24 cellular contexts compared by ENCODE assay signal in genomic region chr2:172624996-172625395, GRCh38.
"Had no signal": no experiment of that assay in that cellular context is flagged by ENCODE, and none has a peak within 500 bp of the region (broad histone marks: within the 10 kb centered on the region; RNA-seq: fewer than 3 reads in every experiment).

No MANE protein-coding gene starts in this region.

- H3K27me3 Mint-ChIP-seq: activated T-cell treated with anti-CD3 and anti-CD28 coated beads, Interleukin-2, amount 50 U/mL, for 24 hours; activated T-helper 17 cell treated with anti-CD3 and anti-CD28 coated beads, Interleukin-2, amount 50 U/mL, for 72 hours; memory B cell had no signal

- H3K4me1 Mint-ChIP-seq: activated T-helper 17 cell treated with anti-CD3 and anti-CD28 coated beads, Interleukin-2, amount 50 U/mL, for 72 hours; memory B cell had no signal

- ATAC-seq: activated T-helper 17 cell treated with anti-CD3 and anti-CD28 coated beads, Interleukin-2, amount 50 U/mL, for 72 hours; gastroesophageal sphincter; heart left ventricle; left colon had no signal

- H3K36me3 ChIP-seq: esophagus muscularis mucosa, heart left ventricle, sigmoid colon, upper lobe of left lung had no signal

- H3K4me3 Mint-ChIP-seq: activated T-cell treated with anti-CD3 and anti-CD28 coated beads, Interleukin-2, amount 50 U/mL, for 24 hours; activated T-helper 17 cell treated with anti-CD3 and anti-CD28 coated beads, Interleukin-2, amount 50 U/mL, for 72 hours; memory B cell had no signal

- H3K27me3 ChIP-seq: esophagus muscularis mucosa, gastroesophageal sphincter, heart left ventricle, sigmoid colon, upper lobe of left lung had no signal

- H3K4me3 ChIP-seq: esophagus muscularis mucosa, gastroesophageal sphincter, heart left ventricle, sigmoid colon, upper lobe of left lung had no signal

- H3K27ac Mint-ChIP-seq: activated naive CD4-positive, alpha-beta T cell treated with anti-CD3 and anti-CD28 coated beads, Interleukin-2, amount 50 U/mL, for 72 hours; activated T-cell treated with anti-CD3 and anti-CD28 coated beads, Interleukin-2, amount 50 U/mL, for 24 hours; activated T-helper 17 cell treated with anti-CD3 and anti-CD28 coated beads, Interleukin-2, amount 50 U/mL, for 72 hours; memory B cell had no signal

- H3K9me3 Mint-ChIP-seq: activated naive CD4-positive, alpha-beta T cell treated with anti-CD3 and anti-CD28 coated beads, Interleukin-2, amount 50 U/mL, for 72 hours; activated T-cell treated with anti-CD3 and anti-CD28 coated beads, Interleukin-2, amount 50 U/mL, for 24 hours; activated T-helper 17 cell treated with anti-CD3 and anti-CD28 coated beads, Interleukin-2, amount 50 U/mL, for 72 hours; memory B cell had no signal

- H3K9me3 ChIP-seq: esophagus muscularis mucosa, gastroesophageal sphincter, heart left ventricle, sigmoid colon, upper lobe of left lung had no signal

- H3K4me1 ChIP-seq: esophagus muscularis mucosa, gastroesophageal sphincter, heart left ventricle, upper lobe of left lung had no signal

- H3K27ac ChIP-seq: esophagus muscularis mucosa, gastroesophageal sphincter, heart left ventricle, sigmoid colon, upper lobe of left lung, VCaP had no signal

- DNase-seq: activated CD4-positive, CD25-positive, alpha-beta regulatory T cell treated with anti-CD3 and anti-CD28 coated beads, Interleukin-2, amount 50 U/mL, for 72 hours; activated CD8-positive, alpha-beta memory T cell treated with anti-CD3 and anti-CD28 coated beads for 24 hours; activated CD8-positive, alpha-beta memory T cell treated with anti-CD3 and anti-CD28 coated beads, Interleukin-2, amount 50 U/mL, for 4 hours; activated T-cell treated with anti-CD3 and anti-CD28 coated beads, Interleukin-2, amount 50 U/mL, for 24 hours; aorta; central memory CD4-positive, alpha-beta T cell; dermis blood vessel endothelial cell; effector memory CD4-positive, alpha-beta T cell; heart left ventricle; islet precursor cell; left colon; occipital lobe; retina; sigmoid colon; stimulated activated CD4-positive, alpha-beta T cell treated with anti-CD3 and anti-CD28 coated beads, Interleukin-2, amount 100 ng/mL, for 48 hours; stimulated activated CD8-positive, alpha-beta memory T cell treated with anti-CD3 and anti-CD28 coated beads, Interleukin-4, amount 100 ng/mL, for 48 hours; stimulated activated naive CD4-positive, alpha-beta T cell; upper lobe of left lung had no signal
